ENCODE assay signal across 8 cellular contexts in the genomic region with DNA sequence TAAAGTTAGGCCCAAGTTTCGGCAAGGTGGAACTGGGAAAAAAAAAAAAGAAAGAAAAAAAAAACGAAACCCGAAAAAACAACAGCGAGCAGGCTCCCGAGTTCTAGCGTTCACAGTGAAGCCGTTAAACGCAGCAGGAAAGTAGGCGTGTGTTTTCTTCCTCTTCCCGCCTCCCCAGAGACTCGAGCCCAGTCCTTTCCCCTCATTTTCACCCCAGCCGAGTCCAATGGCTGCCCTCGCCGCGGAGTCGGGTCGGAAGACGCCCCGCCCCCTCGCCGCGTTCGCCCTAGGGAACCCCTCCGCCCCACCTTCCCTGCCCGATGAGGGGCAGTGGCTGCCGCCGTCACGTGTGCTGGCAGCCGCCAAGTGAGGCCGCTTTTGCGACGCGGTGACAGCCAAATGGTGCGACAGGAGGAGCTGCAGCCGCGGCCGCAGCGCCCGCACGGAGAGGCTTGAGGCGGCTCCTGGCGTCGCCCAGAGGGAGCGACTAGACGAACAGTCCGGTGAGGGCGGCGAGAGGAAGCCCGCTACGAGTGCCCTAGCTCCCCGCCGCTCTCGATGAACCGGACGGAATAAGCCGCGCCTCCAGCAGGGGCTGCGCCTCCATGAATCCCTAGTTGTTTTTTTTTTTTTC. TPM values are rescaled to one million over a fixed set of nuclear protein-coding genes. Genes with fewer than 3 reads are reported as not detected.
DNase-seq lines count a peak whose midpoint lies in the region; ATAC-seq and TF ChIP-seq lines count a peak whose summit lies in the region.

TSS of gene PKN2 (plus strand) at position 426 of the 634 bp plus-strand sequence. CDS start 308 bp downstream, outside the sequence.

- H3K9ac ChIP-seq in DND-41 (ENCODE audit: low read depth, low read length) (peak within 1 kb of the TSS; percentile 80), muscle layer of colon (ENCODE audit: low read length) (peak within 1 kb of the TSS; percentile 96)

- 0% methylated on average over 47 to 58 of the region's 58 CpGs for WGBS in esophagus, 2 donors

- H4K20me1 ChIP-seq in DND-41 (ENCODE audit: insufficient read depth, low read length) = peaks cover 25% of the 10 kb centered on the region; the same call in 1 of the 2 replicates

- H3K79me2 ChIP-seq in DND-41 (ENCODE audit: insufficient read depth, low read length) = peaks cover 59% of the 10 kb centered on the region

- H3K4me3 ChIP-seq in DND-41 (ENCODE audit: low read depth in 1 of 2, low read length in 2 of 2) (peak within 1 kb of the TSS; percentile 84 to 94), Peyer's patch (peak within 1 kb of the TSS; percentile 76 to 86 (median 80)), esophagus (ENCODE audit: low read depth in 1 of 2, low read length in 2 of 2) (peak within 1 kb of the TSS; percentile 96 to 97), muscle layer of colon (ENCODE audit: low read depth in 1 of 2, low read length in 2 of 2) (peak within 1 kb of the TSS; percentile 80 to 81)

- H3K4me1 ChIP-seq in DND-41 (ENCODE audit: insufficient read depth, low read length) (peaks cover 31% of the 10 kb centered on the region), Peyer's patch (peaks cover 0 to 23% (median 0%) of the 10 kb centered on the region in 4 donors), esophagus (ENCODE audit: control insufficient read depth in 2 of 2, insufficient read depth in 2 of 2, low read length in 1 of 2) (peaks cover 0 to 2% of the 10 kb centered on the region in 2 donors), muscle layer of colon (ENCODE audit: insufficient read depth, low read length) (peaks cover 20% of the 10 kb centered on the region)

- H3K4me2 ChIP-seq in DND-41 (ENCODE audit: insufficient read depth, low read length) = peak within 1 kb of the TSS; percentile 78

- peak; percentile 92 for TF ChIP-seq POLR2A in Peyer's patch (IDR thresholded peaks at IDR 0.05)

- H3K27me3 ChIP-seq in DND-41 (ENCODE audit: insufficient read depth, low read length, poor library complexity) (peaks cover 4% of the 10 kb centered on the region), Peyer's patch (no peaks in the 10 kb centered on the region), esophagus (ENCODE audit: control insufficient read depth in 1 of 2, insufficient read depth in 2 of 2, low read length in 2 of 2) (no peaks in the 10 kb centered on the region), muscle layer of colon (ENCODE audit: control insufficient read depth in 1 of 2, insufficient read depth in 2 of 2, low read length in 2 of 2) (no peaks in the 10 kb centered on the region)

- peak within 1 kb of the TSS; percentile 89 for H2AFZ ChIP-seq in DND-41 (ENCODE audit: low read depth, low read length)

- ATAC-seq in DND-41 (ENCODE audit: insufficient read depth, low read depth) (peak; percentile 89), GM21786 (IDR thresholded peaks at IDR 0.05; ENCODE audit: unreplicated experiment) (peak; percentile 84)

- peak; percentile 22 for TF ChIP-seq CTCF in DND-41 (IDR thresholded peaks at IDR 0.05; ENCODE audit: borderline replicate concordance, extremely low read depth, low read length, poor library complexity, severe bottlenecking)
- TF ChIP-seq CTCF in Peyer's patch (IDR thresholded peaks at IDR 0.05) = peak in 5 of 6 experiments; percentile 21 to 60 (median 39)

- DNase-seq in DND-41 (peak; percentile 98), Peyer's patch (peak; percentile 94 to 99 (median 98))
- peak; percentile 97 to 98 for DNase-seq in activated T-cell treated with anti-CD3 and anti-CD28 coated beads, Interleukin-2, amount 50 U/mL, for 48 hours
- peak; percentile 92 for DNase-seq in stimulated activated CD8-positive, alpha-beta memory T cell treated with anti-CD3 and anti-CD28 coated beads, Interleukin-7, amount 100 ng/mL, for 24 hours (ENCODE audit: low read depth)

- H3K36me3 ChIP-seq in DND-41 (ENCODE audit: insufficient read depth, low read length) (peaks cover 10% of the 10 kb centered on the region), KOPT-K1 (ENCODE audit: insufficient read depth, low read length) (peaks cover 17% of the 10 kb centered on the region), Peyer's patch (no peaks in the 10 kb centered on the region), esophagus (ENCODE audit: control insufficient read depth in 2 of 2, insufficient read depth in 2 of 2, low read length in 1 of 2) (no peaks in the 10 kb centered on the region), muscle layer of colon (ENCODE audit: insufficient read depth, low read length) (no peaks in the 10 kb centered on the region)

- H3K27ac ChIP-seq in DND-41 (ENCODE audit: low read length) (peak within 1 kb of the TSS; percentile 96), KOPT-K1 (ENCODE audit: low read depth, low read length, poor library complexity, severe bottlenecking) (peak within 1 kb of the TSS; percentile 93), Peyer's patch (peak within 1 kb of the TSS; percentile 91 to 95 (median 94)), esophagus (ENCODE audit: low read depth in 2 of 2, low read length in 1 of 2) (peak within 1 kb of the TSS; percentile 98), muscle layer of colon (ENCODE audit: low read depth, low read length) (peak within 1 kb of the TSS; percentile 98)

- H3K9me3 ChIP-seq in DND-41 (ENCODE audit: insufficient read depth, low read length, severe bottlenecking) (no peaks in the 10 kb centered on the region), KOPT-K1 (ENCODE audit: insufficient read depth, low read length, poor library complexity, severe bottlenecking) (no peaks in the 10 kb centered on the region), Peyer's patch (no peaks in the 10 kb centered on the region), esophagus (ENCODE audit: control insufficient read depth in 2 of 2, insufficient read depth in 1 of 2, low read depth in 1 of 2, low read length in 1 of 2) (no peaks in the 10 kb centered on the region), muscle layer of colon (ENCODE audit: low read length) (no peaks in the 10 kb centered on the region)

RNA-seq across cellular contexts. Expression of gene PKN2, which starts in this region (rescaled TPM):
- total RNA-seq in Peyer's patch = 100 to 1,000 TPM in 3 of 4 donors, 10 to 100 TPM in 1; 97.6 to 201 (median 105) TPM
- 10 to 100 TPM; 14.0 to 22.4 TPM for polyA plus RNA-seq in esophagus

Comparison
In these comparisons a context has a peak if more than half of its experiments do, and no peak if none do; other contexts are left out.
1. Peak in every context shown above with its lines: DNase-seq, ATAC-seq, H3K4me3 ChIP-seq and H3K27ac ChIP-seq.